1 cellular context compared by ENCODE assay signal in the genomic region with DNA sequence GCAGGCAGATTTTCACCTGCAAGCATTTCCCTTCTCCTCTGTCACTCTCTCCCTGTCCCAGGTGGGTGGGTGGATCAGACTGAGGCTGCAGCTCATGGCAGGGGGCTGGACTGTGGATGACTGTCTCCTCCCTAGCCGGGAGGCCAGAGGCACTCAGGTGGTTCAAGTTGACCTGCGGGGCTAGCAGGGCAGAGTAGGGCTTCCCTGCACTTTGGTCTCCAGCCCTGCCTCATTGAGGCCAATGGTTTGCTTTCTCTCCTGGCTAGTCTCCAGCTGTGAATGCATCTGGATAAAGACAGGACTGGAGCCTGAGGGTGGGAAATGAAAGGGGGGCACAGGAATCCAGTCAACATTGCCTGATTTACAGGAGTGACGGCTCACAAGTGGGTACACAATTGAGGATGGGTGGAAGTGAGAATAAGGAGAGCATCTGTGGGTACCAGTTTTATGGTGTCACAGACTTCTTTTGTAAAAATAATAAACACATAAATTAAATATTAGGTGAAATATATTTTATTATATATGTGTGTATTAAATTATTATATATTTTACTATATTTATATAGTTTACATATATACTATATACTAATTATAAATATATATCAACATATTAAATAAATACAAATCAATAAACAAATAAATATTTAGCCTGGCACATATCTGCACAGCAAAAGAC.
TF ChIP-seq lines count a peak whose summit lies in the region.

No MANE protein-coding gene starts in this region.

TF ChIP-seq in HepG2, 621 proteins besides CTCF, POLR2A, EP300 and RAD21 (continued from another document and continues in another):
- TF ChIP-seq ZBTB25 (CRISPR knock-in tag; IDR thresholded peaks at IDR 0.05) (no peak), ZBTB20 (CRISPR knock-in tag; IDR thresholded peaks at IDR 0.05; ENCODE audit: borderline replicate concordance, low read depth) (no peak), ZNF850 (CRISPR knock-in tag; conservative IDR thresholded peaks at IDR 0.05) (no peak), MTF1 (CRISPR knock-in tag; IDR thresholded peaks at IDR 0.05) (no peak), ZNF530 (CRISPR knock-in tag; IDR thresholded peaks at IDR 0.05; ENCODE audit: low read depth) (no peak), ZNF652 (CRISPR knock-in tag; IDR thresholded peaks at IDR 0.05; ENCODE audit: borderline replicate concordance, low read depth) (no peak), TMF1 (CRISPR knock-in tag; IDR thresholded peaks at IDR 0.05; ENCODE audit: low read depth) (no peak), FOXM1 (CRISPR knock-in tag; IDR thresholded peaks at IDR 0.05) (no peak), ZNF841 (CRISPR knock-in tag; IDR thresholded peaks at IDR 0.05; ENCODE audit: borderline replicate concordance) (no peak), ZNF460 (CRISPR knock-in tag; IDR thresholded peaks at IDR 0.05; ENCODE audit: borderline replicate concordance) (no peak), ZIK1 (CRISPR knock-in tag; IDR thresholded peaks at IDR 0.05; ENCODE audit: borderline replicate concordance, low read depth) (no peak), ZNF607 (CRISPR knock-in tag; IDR thresholded peaks at IDR 0.05; ENCODE audit: borderline replicate concordance) (no peak), XRCC5 (optimal IDR thresholded peaks at IDR 0.05; ENCODE audit: low read length) (peak; percentile 78), MEIS2 (CRISPR knock-in tag; IDR thresholded peaks at IDR 0.05) (peak; percentile 59; the same call in 1 of the 2 replicates), CBFB (CRISPR knock-in tag; IDR thresholded peaks at IDR 0.05) (no peak), ZNF660 (CRISPR knock-in tag; IDR thresholded peaks at IDR 0.05; ENCODE audit: borderline replicate concordance, low read depth) (no peak), FOXP1 (IDR thresholded peaks at IDR 0.05) (no peak), FOXP1 (CRISPR knock-in tag; IDR thresholded peaks at IDR 0.05) (peak; percentile 49; the same call in 1 of the 2 replicates), ZSCAN20 (CRISPR knock-in tag; IDR thresholded peaks at IDR 0.05; ENCODE audit: borderline replicate concordance) (no peak), TFAP4 (IDR thresholded peaks at IDR 0.05; ENCODE audit: borderline replicate concordance, low read depth) (peak; percentile 87), PLRG1 (conservative IDR thresholded peaks at IDR 0.05) (no peak), ZNF333 (CRISPR knock-in tag; IDR thresholded peaks at IDR 0.05; ENCODE audit: borderline replicate concordance) (no peak), ZNF510 (CRISPR knock-in tag; IDR thresholded peaks at IDR 0.05; ENCODE audit: low read depth) (no peak), GATAD2A (CRISPR knock-in tag; IDR thresholded peaks at IDR 0.05) (peak; percentile 82), ZXDC (CRISPR knock-in tag; IDR thresholded peaks at IDR 0.05) (no peak), ZFAT (CRISPR knock-in tag; conservative IDR thresholded peaks at IDR 0.05) (no peak), ZNF761 (CRISPR knock-in tag; conservative IDR thresholded peaks at IDR 0.05) (no peak), CENPX (CRISPR knock-in tag; IDR thresholded peaks at IDR 0.05) (no peak), RARG (CRISPR knock-in tag; IDR thresholded peaks at IDR 0.05; ENCODE audit: low read depth) (no peak), DBP (CRISPR knock-in tag; IDR thresholded peaks at IDR 0.05; ENCODE audit: not compliant biosample characterization) (no peak), FOSL2 (CRISPR knock-in tag; IDR thresholded peaks at IDR 0.05) (peak; percentile 54; the same call in 1 of the 2 replicates), POGZ (CRISPR knock-in tag; IDR thresholded peaks at IDR 0.05) (peak; percentile 75; the same call in 1 of the 2 replicates), PHF8 (CRISPR knock-in tag; IDR thresholded peaks at IDR 0.05) (no peak), ZFP1 (CRISPR knock-in tag; IDR thresholded peaks at IDR 0.05) (no peak), ZNF276 (CRISPR knock-in tag; IDR thresholded peaks at IDR 0.05; ENCODE audit: low read depth) (no peak), ZNF430 (CRISPR knock-in tag; IDR thresholded peaks at IDR 0.05) (no peak), MTA1 (CRISPR knock-in tag; IDR thresholded peaks at IDR 0.05; ENCODE audit: borderline replicate concordance) (peak; percentile 92; the same call in 1 of the 2 replicates), ZNF350 (CRISPR knock-in tag; IDR thresholded peaks at IDR 0.05; ENCODE audit: borderline replicate concordance, low read depth) (0 out of 2 replicates have a peak, but pooled peaks have one; percentile 38), ZNF160 (CRISPR knock-in tag; IDR thresholded peaks at IDR 0.05) (no peak), TEF (CRISPR knock-in tag; IDR thresholded peaks at IDR 0.05) (no peak), ASH2L (IDR thresholded peaks at IDR 0.05; ENCODE audit: insufficient read length, low read depth, low read length) (peak; percentile 35), ZFY (CRISPR knock-in tag; IDR thresholded peaks at IDR 0.05) (no peak)
- TF ChIP-seq, protein P1, sequence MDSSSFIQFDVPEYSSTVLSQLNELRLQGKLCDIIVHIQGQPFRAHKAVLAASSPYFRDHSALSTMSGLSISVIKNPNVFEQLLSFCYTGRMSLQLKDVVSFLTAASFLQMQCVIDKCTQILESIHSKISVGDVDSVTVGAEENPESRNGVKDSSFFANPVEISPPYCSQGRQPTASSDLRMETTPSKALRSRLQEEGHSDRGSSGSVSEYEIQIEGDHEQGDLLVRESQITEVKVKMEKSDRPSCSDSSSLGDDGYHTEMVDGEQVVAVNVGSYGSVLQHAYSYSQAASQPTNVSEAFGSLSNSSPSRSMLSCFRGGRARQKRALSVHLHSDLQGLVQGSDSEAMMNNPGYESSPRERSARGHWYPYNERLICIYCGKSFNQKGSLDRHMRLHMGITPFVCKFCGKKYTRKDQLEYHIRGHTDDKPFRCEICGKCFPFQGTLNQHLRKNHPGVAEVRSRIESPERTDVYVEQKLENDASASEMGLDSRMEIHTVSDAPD (CRISPR knock-in tag; IDR thresholded peaks at IDR 0.05), result no peak
- TF ChIP-seq, protein P2, sequence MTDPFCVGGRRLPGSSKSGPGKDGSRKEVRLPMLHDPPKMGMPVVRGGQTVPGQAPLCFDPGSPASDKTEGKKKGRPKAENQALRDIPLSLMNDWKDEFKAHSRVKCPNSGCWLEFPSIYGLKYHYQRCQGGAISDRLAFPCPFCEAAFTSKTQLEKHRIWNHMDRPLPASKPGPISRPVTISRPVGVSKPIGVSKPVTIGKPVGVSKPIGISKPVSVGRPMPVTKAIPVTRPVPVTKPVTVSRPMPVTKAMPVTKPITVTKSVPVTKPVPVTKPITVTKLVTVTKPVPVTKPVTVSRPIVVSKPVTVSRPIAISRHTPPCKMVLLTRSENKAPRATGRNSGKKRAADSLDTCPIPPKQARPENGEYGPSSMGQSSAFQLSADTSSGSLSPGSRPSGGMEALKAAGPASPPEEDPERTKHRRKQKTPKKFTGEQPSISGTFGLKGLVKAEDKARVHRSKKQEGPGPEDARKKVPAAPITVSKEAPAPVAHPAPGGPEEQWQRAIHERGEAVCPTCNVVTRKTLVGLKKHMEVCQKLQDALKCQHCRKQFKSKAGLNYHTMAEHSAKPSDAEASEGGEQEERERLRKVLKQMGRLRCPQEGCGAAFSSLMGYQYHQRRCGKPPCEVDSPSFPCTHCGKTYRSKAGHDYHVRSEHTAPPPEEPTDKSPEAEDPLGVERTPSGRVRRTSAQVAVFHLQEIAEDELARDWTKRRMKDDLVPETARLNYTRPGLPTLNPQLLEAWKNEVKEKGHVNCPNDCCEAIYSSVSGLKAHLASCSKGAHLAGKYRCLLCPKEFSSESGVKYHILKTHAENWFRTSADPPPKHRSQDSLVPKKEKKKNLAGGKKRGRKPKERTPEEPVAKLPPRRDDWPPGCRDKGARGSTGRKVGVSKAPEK (CRISPR knock-in tag; IDR thresholded peaks at IDR 0.05; ENCODE audit: borderline replicate concordance), result no peak
- TF ChIP-seq, protein P3, sequence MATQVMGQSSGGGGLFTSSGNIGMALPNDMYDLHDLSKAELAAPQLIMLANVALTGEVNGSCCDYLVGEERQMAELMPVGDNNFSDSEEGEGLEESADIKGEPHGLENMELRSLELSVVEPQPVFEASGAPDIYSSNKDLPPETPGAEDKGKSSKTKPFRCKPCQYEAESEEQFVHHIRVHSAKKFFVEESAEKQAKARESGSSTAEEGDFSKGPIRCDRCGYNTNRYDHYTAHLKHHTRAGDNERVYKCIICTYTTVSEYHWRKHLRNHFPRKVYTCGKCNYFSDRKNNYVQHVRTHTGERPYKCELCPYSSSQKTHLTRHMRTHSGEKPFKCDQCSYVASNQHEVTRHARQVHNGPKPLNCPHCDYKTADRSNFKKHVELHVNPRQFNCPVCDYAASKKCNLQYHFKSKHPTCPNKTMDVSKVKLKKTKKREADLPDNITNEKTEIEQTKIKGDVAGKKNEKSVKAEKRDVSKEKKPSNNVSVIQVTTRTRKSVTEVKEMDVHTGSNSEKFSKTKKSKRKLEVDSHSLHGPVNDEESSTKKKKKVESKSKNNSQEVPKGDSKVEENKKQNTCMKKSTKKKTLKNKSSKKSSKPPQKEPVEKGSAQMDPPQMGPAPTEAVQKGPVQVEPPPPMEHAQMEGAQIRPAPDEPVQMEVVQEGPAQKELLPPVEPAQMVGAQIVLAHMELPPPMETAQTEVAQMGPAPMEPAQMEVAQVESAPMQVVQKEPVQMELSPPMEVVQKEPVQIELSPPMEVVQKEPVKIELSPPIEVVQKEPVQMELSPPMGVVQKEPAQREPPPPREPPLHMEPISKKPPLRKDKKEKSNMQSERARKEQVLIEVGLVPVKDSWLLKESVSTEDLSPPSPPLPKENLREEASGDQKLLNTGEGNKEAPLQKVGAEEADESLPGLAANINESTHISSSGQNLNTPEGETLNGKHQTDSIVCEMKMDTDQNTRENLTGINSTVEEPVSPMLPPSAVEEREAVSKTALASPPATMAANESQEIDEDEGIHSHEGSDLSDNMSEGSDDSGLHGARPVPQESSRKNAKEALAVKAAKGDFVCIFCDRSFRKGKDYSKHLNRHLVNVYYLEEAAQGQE (IDR thresholded peaks at IDR 0.05; ENCODE audit: borderline replicate concordance in 1 of 2, low read depth in 1 of 2, low read length in 2 of 2), result no peak
